Comparison of ENCODE assay signal across 11 cellular contexts in genomic region chr22:27100789-27101188, GRCh38.
A peak's percentile ranks its signal among the peaks of the same experiment; 100 is the strongest.
DNase-seq lines count a peak whose midpoint lies in the region; ATAC-seq and TF ChIP-seq lines count a peak whose summit lies in the region.
"Had no signal": no experiment of that assay in that cellular context is flagged by ENCODE, and none has a peak within 500 bp of the region (broad histone marks: within the 10 kb centered on the region; RNA-seq: fewer than 3 reads in every experiment).

No MANE protein-coding gene starts in this region.

- no peak overlapping the region for H3K4me3 ChIP-seq in NT2/D1 (ENCODE audit: insufficient read length, low read depth)
- H3K4me3 ChIP-seq in lower lobe of right lung = no peak overlapping the region
- H3K4me3 ChIP-seq: prostate gland, SK-N-MC had no signal

- H3K36me3 ChIP-seq in ES-I3 (ENCODE audit: insufficient read depth, low read length) = no peaks in the 10 kb centered on the region
- no peaks in the 10 kb centered on the region for H3K36me3 ChIP-seq in NT2/D1 (ENCODE audit: insufficient read depth, insufficient read length, low read length)
- no peaks in the 10 kb centered on the region for H3K36me3 ChIP-seq in lower lobe of right lung
- H3K36me3 ChIP-seq: prostate gland had no signal

- no peak overlapping the region for H3K27ac ChIP-seq in foreskin keratinocyte
- H3K27ac ChIP-seq in lower lobe of right lung = no peak overlapping the region
- H3K27ac ChIP-seq: prostate gland, SK-N-MC had no signal

- H3K4me1 ChIP-seq in ES-I3 (ENCODE audit: insufficient read depth, low read length) (peaks cover 4% of the 10 kb centered on the region; the same call in 1 of the 2 replicates), NT2/D1 (ENCODE audit: insufficient read depth, insufficient read length) (peaks cover 15% of the 10 kb centered on the region), foreskin keratinocyte (no peaks in the 10 kb centered on the region), lower lobe of right lung (no peaks in the 10 kb centered on the region)
- H3K4me1 ChIP-seq: prostate gland had no signal

- peak overlapping the region; percentile 3; the same call in 1 of the 2 replicates for H3K9ac ChIP-seq in ES-I3 (ENCODE audit: low read depth, low read length)
- peak overlapping the region; percentile 10 for H3K9ac ChIP-seq in NT2/D1 (ENCODE audit: insufficient read length, low read depth)

- intact Hi-C loops in lower lobe of right lung (cut with DNase I) = no loop called here

- ATAC-seq in foreskin keratinocyte = peak; percentile 18
- ATAC-seq in GM19324 (IDR thresholded peaks at IDR 0.05; ENCODE audit: low FRiP score, unreplicated experiment) = no peak
- ATAC-seq in lower lobe of right lung = no peak

- H3K27me3 ChIP-seq in NT2/D1 (ENCODE audit: insufficient read depth, insufficient read length) (peaks cover 19% of the 10 kb centered on the region), foreskin keratinocyte (peaks cover 81% of the 10 kb centered on the region), lower lobe of right lung (ENCODE audit: low read depth) (peaks cover 22% of the 10 kb centered on the region)

- DNase-seq in NT2/D1 (ENCODE audit: low read depth, low spot score) = peak; percentile 39
- no peak for DNase-seq in foreskin keratinocyte
- peak; percentile 91 for DNase-seq in retina
- no peak for DNase-seq in lower lobe of right lung
- DNase-seq in superior temporal gyrus (ENCODE audit: extremely low spot score) = no peak
- no peak for DNase-seq in activated CD4-positive, CD25-positive, alpha-beta regulatory T cell treated with anti-CD3 and anti-CD28 coated beads, Interleukin-2, amount 50 U/mL, for 72 hours
- DNase-seq: activated CD8-positive, alpha-beta memory T cell treated with anti-CD3 and anti-CD28 coated beads for 24 hours had no signal

- TF ChIP-seq CTCF in foreskin keratinocyte (conservative IDR thresholded peaks at IDR 0.05) (no peak), lower lobe of right lung (IDR thresholded peaks at IDR 0.05) (no peak)

- H3K9me3 ChIP-seq in ES-I3 (ENCODE audit: control insufficient read depth, insufficient read depth, low read length) = no peaks in the 10 kb centered on the region
- no peaks in the 10 kb centered on the region for H3K9me3 ChIP-seq in NT2/D1 (ENCODE audit: insufficient read depth, low read length)
- no peaks in the 10 kb centered on the region for H3K9me3 ChIP-seq in lower lobe of right lung
- H3K9me3 ChIP-seq: prostate gland had no signal

Comparison
In these comparisons a context has a peak if more than half of its experiments do, and no peak if none do; other contexts are left out.
1. DNase-seq: peak in NT2/D1 (single experiment) and retina (single experiment); none in foreskin keratinocyte (0 of 2), lower lobe of right lung (single experiment), superior temporal gyrus (single experiment) and activated CD4-positive, CD25-positive, alpha-beta regulatory T cell treated with anti-CD3 and anti-CD28 coated beads, Interleukin-2, amount 50 U/mL, for 72 hours (single experiment).